ENCODE assay signal across 22 cellular contexts in the genomic region with DNA sequence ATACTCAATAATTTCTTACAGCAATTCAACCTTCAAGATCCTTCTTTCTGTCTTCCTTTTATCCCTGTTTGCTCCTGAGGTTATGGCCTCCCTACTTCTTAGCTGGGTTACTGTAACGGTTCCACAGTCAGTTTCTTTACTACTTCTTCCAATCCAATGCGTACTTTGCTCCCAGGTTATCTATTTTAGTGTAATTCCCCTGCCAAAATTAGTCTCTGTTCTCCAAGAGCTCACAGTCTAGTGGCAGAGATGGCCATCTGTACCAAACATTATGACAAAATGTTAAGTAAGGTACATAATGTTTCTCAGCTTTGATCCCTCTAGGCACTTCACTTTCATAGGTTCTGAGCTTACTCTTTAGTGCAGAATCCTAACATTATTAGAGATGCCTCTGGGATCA.
DNase-seq lines count a peak whose midpoint lies in the region; ATAC-seq and TF ChIP-seq lines count a peak whose summit lies in the region.
"Had no signal": no experiment of that assay in that cellular context is flagged by ENCODE, and none has a peak within 500 bp of the region (broad histone marks: within the 10 kb centered on the region; RNA-seq: fewer than 3 reads in every experiment).

No MANE protein-coding gene starts in this region.

- H3K4ac ChIP-seq in mesendoderm (ENCODE audit: low read depth, low read length): no peak overlapping the region

- H3K9me3 Mint-ChIP-seq in endothelial cell (ENCODE audit: unreplicated experiment) (no peaks in the 10 kb centered on the region), progenitor cell of endocrine pancreas (ENCODE audit: low read depth) (no peaks in the 10 kb centered on the region)
- H3K9me3 Mint-ChIP-seq: CD8-positive, alpha-beta memory T cell had no signal

- no peak overlapping the region for H3K9ac ChIP-seq in mesendoderm (ENCODE audit: low read length)
- H3K9ac ChIP-seq: BLaER1 had no signal

- H3K9me3 ChIP-seq in right lobe of liver: no peaks in the 10 kb centered on the region
- H3K9me3 ChIP-seq: BE2C, BLaER1 had no signal

- H3K4me3 ChIP-seq in right lobe of liver (no peak overlapping the region), mesendoderm (ENCODE audit: low read length) (no peak overlapping the region)
- H3K4me3 ChIP-seq: BLaER1 had no signal

- H2AK5ac ChIP-seq in mesendoderm (ENCODE audit: low read length): no peak overlapping the region

- H3K79me1 ChIP-seq in mesendoderm (ENCODE audit: low read length): no peaks in the 10 kb centered on the region

- peaks cover 0 to 34% (median 8%) of the 10 kb centered on the region in 4 donors for H3K36me3 ChIP-seq in right lobe of liver
- no peaks in the 10 kb centered on the region for H3K36me3 ChIP-seq in mesendoderm (ENCODE audit: control insufficient read depth, insufficient read depth, low read length)
- H3K36me3 ChIP-seq: BE2C had no signal

- ATAC-seq in right lobe of liver: peak; percentile 55 to 81 (median 63)

- peaks cover 2% of the 10 kb centered on the region for H3K27me3 Mint-ChIP-seq in endothelial cell (ENCODE audit: unreplicated experiment)
- H3K27me3 Mint-ChIP-seq in progenitor cell of endocrine pancreas: no peaks in the 10 kb centered on the region
- H3K27me3 Mint-ChIP-seq: CD4-positive, alpha-beta memory T cell; CD4-positive, CD25-positive, alpha-beta regulatory T cell; CD8-positive, alpha-beta memory T cell had no signal

- WGBS in right lobe of liver (ENCODE audit: insufficient coverage, low coverage, low lambda C conversion rate, missing lambda C conversion rate): 38% methylated on average over 2 of the region's 2 CpGs
- WGBS in mesendoderm (ENCODE audit: extremely low coverage, insufficient coverage, low lambda C conversion rate): no CpG with 5 or more reads among the region's 2 CpGs

- H2BK120ac ChIP-seq in mesendoderm (ENCODE audit: low read depth, low read length): no peak overlapping the region

- H3K4me3 Mint-ChIP-seq in endothelial cell (ENCODE audit: unreplicated experiment) (peak overlapping the region; percentile 12), progenitor cell of endocrine pancreas (ENCODE audit: low read depth) (no peak overlapping the region)
- H3K4me3 Mint-ChIP-seq: CD14-positive monocyte; CD4-positive, alpha-beta memory T cell; CD4-positive, CD25-positive, alpha-beta regulatory T cell; CD8-positive, alpha-beta memory T cell had no signal

- no peak overlapping the region for H3K4me2 ChIP-seq in mesendoderm (ENCODE audit: low read length)
- H3K4me2 ChIP-seq: BLaER1 had no signal

- TF ChIP-seq CTCF in endothelial cell (IDR thresholded peaks at IDR 0.05; ENCODE audit: unreplicated experiment) (no peak), right lobe of liver (IDR thresholded peaks at IDR 0.05) (no peak), progenitor cell of endocrine pancreas (IDR thresholded peaks at IDR 0.05; ENCODE audit: unreplicated experiment) (no peak)

- no peak overlapping the region for H3K23ac ChIP-seq in mesendoderm (ENCODE audit: low read length)

- H3K27ac Mint-ChIP-seq in endothelial cell (ENCODE audit: unreplicated experiment): no peak overlapping the region
- H3K27ac Mint-ChIP-seq in progenitor cell of endocrine pancreas: peak overlapping the region; percentile 0
- H3K27ac Mint-ChIP-seq: CD4-positive, alpha-beta memory T cell; CD4-positive, CD25-positive, alpha-beta regulatory T cell; CD8-positive, alpha-beta memory T cell had no signal

- no peaks in the 10 kb centered on the region for H3K79me2 ChIP-seq in mesendoderm (ENCODE audit: control insufficient read depth, insufficient read depth, low read length)

- no peak overlapping the region for H2BK15ac ChIP-seq in mesendoderm (replicated peaks; ENCODE audit: low read depth)

- no peaks in the 10 kb centered on the region for H3K4me1 Mint-ChIP-seq in endothelial cell (ENCODE audit: unreplicated experiment)
- H3K4me1 Mint-ChIP-seq in progenitor cell of endocrine pancreas (ENCODE audit: low read depth): no peaks in the 10 kb centered on the region
- H3K4me1 Mint-ChIP-seq: CD14-positive monocyte; CD4-positive, alpha-beta memory T cell; CD8-positive, alpha-beta memory T cell had no signal

- H2BK5ac ChIP-seq in mesendoderm (ENCODE audit: low read length): no peak overlapping the region

- H3K36me3 Mint-ChIP-seq in endothelial cell (ENCODE audit: low read depth, unreplicated experiment) (peaks cover 21% of the 10 kb centered on the region), progenitor cell of endocrine pancreas (ENCODE audit: insufficient read depth) (peaks cover 33% of the 10 kb centered on the region)

- H3K4me1 ChIP-seq in right lobe of liver (no peaks in the 10 kb centered on the region), mesendoderm (ENCODE audit: control insufficient read depth, low read depth, low read length) (no peaks in the 10 kb centered on the region)
- H3K4me1 ChIP-seq: BE2C, BLaER1 had no signal

- DNase-seq in endothelial cell (ENCODE audit: low spot score) (no peak), right lobe of liver (no peak), progenitor cell of endocrine pancreas (ENCODE audit: low spot score, unreplicated experiment) (no peak), iPS-NIHi7 (ENCODE audit: extremely low spot score) (no peak), mesendoderm (no peak)
- DNase-seq: 8988T; ACHN; BE2C; C1 segment of cervical spinal cord; CD4-positive, alpha-beta memory T cell; CD4-positive, CD25-positive, alpha-beta regulatory T cell; CD8-positive, alpha-beta memory T cell; COR-L47; DMS 273 treated with DMSO at 0.1 percent for 48 hours; DMS153; DMS53; DMS79; DND-41; EL; GDM1 had no signal

- intact Hi-C loops in right lobe of liver (cut with DNase I): no loop called here

- H4K8ac ChIP-seq in mesendoderm (ENCODE audit: low read depth, low read length): no peak overlapping the region

- H3K18ac ChIP-seq in mesendoderm (ENCODE audit: low read length): no peak overlapping the region

- H3K27ac ChIP-seq in right lobe of liver (no peak overlapping the region), mesendoderm (ENCODE audit: low read depth, low read length) (no peak overlapping the region)
- H3K27ac ChIP-seq: BLaER1 had no signal

- H3K56ac ChIP-seq in mesendoderm (ENCODE audit: low read length): no peak overlapping the region

- TF ChIP-seq POLR2A in right lobe of liver (IDR thresholded peaks at IDR 0.05): no peak

- H4K5ac ChIP-seq in mesendoderm (ENCODE audit: low read length): no peak overlapping the region

- H3K27me3 ChIP-seq in right lobe of liver (no peaks in the 10 kb centered on the region), mesendoderm (ENCODE audit: insufficient read depth, low read length, poor library complexity) (no peaks in the 10 kb centered on the region)
- H3K27me3 ChIP-seq: BE2C, BLaER1 had no signal
